Comparison of ENCODE assay signal across 17 cellular contexts in the genomic region with DNA sequence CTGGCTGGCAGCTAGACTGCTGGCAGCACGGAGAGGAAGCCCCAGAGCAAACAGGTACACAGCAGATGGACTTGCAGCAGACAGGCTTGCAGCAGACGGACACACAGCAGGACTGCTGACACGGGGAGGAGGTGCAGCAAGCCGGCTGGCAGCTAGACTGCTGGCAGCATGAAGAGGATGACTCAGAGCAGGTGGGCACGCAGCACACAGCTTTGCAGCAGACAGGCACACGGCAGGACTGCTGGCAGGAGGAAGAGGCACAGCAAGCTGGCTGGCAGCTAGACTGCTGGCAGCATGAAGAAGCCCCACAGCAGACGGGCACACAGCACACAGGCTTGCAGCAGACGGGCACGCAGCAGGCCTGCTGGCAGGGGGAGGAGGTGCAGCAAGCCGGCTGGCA. TPM values are rescaled to one million over a fixed set of nuclear protein-coding genes. Genes with fewer than 3 reads are reported as not detected.
DNase-seq lines count a peak whose midpoint lies in the region; ATAC-seq and TF ChIP-seq lines count a peak whose summit lies in the region.
"Had no signal": no experiment of that assay in that cellular context is flagged by ENCODE, and none has a peak within 500 bp of the region (broad histone marks: within the 10 kb centered on the region; RNA-seq: fewer than 3 reads in every experiment).

No MANE protein-coding gene starts in this region.

- H3K9me3 ChIP-seq in neuronal stem cell (replicated peaks in 1 of 2; ENCODE audit: control insufficient read depth in 2 of 2, insufficient read depth in 1 of 2, low read depth in 1 of 2, low read length in 2 of 2) = peaks cover 0 to 3% of the 10 kb centered on the region in 2 donors

- ATAC-seq in HG03439 (IDR thresholded peaks at IDR 0.05; ENCODE audit: unreplicated experiment) = no peak
- ATAC-seq: Right ventricle myocardium inferior had no signal

- H3K18ac ChIP-seq in neuronal stem cell (ENCODE audit: low read length) = peak overlapping the region; percentile 48

- H3K27me3 ChIP-seq in neuronal stem cell (ENCODE audit: control insufficient read depth in 3 of 3, insufficient read depth in 3 of 3, low read depth in 1 of 3, low read length in 3 of 3) = no peaks in the 10 kb centered on the region

- no peak overlapping the region for H3K27ac ChIP-seq in coronary artery
- H3K27ac ChIP-seq in neuronal stem cell (replicated peaks; ENCODE audit: low read length) = no peak overlapping the region
- H3K27ac ChIP-seq: 22Rv1, skin epidermis had no signal

- H3K23ac ChIP-seq in neuronal stem cell (ENCODE audit: low read depth, low read length, poor library complexity) = peak overlapping the region; percentile 1

- H4K91ac ChIP-seq in neuronal stem cell (ENCODE audit: low read depth, low read length, poor library complexity) = peak overlapping the region; percentile 31

- H2AK5ac ChIP-seq in neuronal stem cell (ENCODE audit: low read depth, low read length) = peak overlapping the region; percentile 77

- DNase-seq in DMS53 (lab: John Stamatoyannopoulos, UW) = peak; percentile 64
- no peak for DNase-seq in DMS53 treated with DMSO at 0.1 percent for 48 hours (lab: John Stamatoyannopoulos, UW; ENCODE audit: unreplicated experiment)
- DNase-seq in G401 (ENCODE audit: low spot score) = peak; percentile 35
- peak; percentile 57 for DNase-seq in coronary artery (ENCODE audit: low spot score)
- DNase-seq in neuronal stem cell (ENCODE audit: low spot score) = no peak
- DNase-seq in GM10248 (ENCODE audit: extremely low spot score) = no peak
- DNase-seq in NCI-H226 = no peak
- DNase-seq: erythroblast; IMR-90; NCI-H510A treated with DMSO at 0.1 percent for 48 hours; stimulated activated CD4-positive, alpha-beta T cell treated with anti-CD3 and anti-CD28 coated beads, Interleukin-4, amount 100 ng/mL, for 24 hours had no signal

- peak overlapping the region; percentile 81 for H2BK15ac ChIP-seq in neuronal stem cell (ENCODE audit: low read length)

- no peak overlapping the region for H2AFZ ChIP-seq in neuronal stem cell (ENCODE audit: low read length)

- H3K4me3 ChIP-seq in coronary artery = no peak overlapping the region
- peak overlapping the region in 1 of 2 donors; percentile 37 for H3K4me3 ChIP-seq in neuronal stem cell (ENCODE audit: low read length in 2 of 2)
- H3K4me3 ChIP-seq: lung, skin epidermis had no signal

- in situ Hi-C loops in G401 (cut with HindIII; ENCODE audit: low sequenced_read_pairs) = no loop called here

- WGBS in neuronal stem cell (ENCODE audit: extremely low coverage in 2 of 2, insufficient read length in 2 of 2, insufficient replicate concordance in 1 of 2), 2 donors = no CpG with 5 or more reads among the region's 10 CpGs

- CTCF ChIA-PET in GM10248 (lab: Yijun Ruan, JAX) = no interaction called here

- H3K4me1 ChIP-seq in neuronal stem cell (ENCODE audit: control insufficient read depth in 2 of 2, insufficient read depth in 1 of 2, low read depth in 1 of 2, low read length in 2 of 2) = peaks cover 21 to 22% of the 10 kb centered on the region in 2 donors

- no peak overlapping the region for H4K8ac ChIP-seq in neuronal stem cell (ENCODE audit: low read depth, low read length)

- H2BK120ac ChIP-seq in neuronal stem cell (ENCODE audit: low read depth, low read length) = no peak overlapping the region

- no peak for TF ChIP-seq CTCF in coronary artery (IDR thresholded peaks at IDR 0.05)
- no peak for TF ChIP-seq CTCF in GM10248 (IDR thresholded peaks at IDR 0.05; ENCODE audit: control extremely low read depth, extremely low read depth, low read depth, missing control alignments)

- H2BK12ac ChIP-seq in neuronal stem cell (ENCODE audit: low read length) = peak overlapping the region; percentile 16

- H3K9ac ChIP-seq in neuronal stem cell (ENCODE audit: low read depth, low read length, poor library complexity) = no peak overlapping the region

- H3K4me2 ChIP-seq in neuronal stem cell (ENCODE audit: insufficient read depth, low read length, poor library complexity, severe bottlenecking) = no peak overlapping the region

- no peak overlapping the region for H3K4ac ChIP-seq in neuronal stem cell (ENCODE audit: low read length)

- peak overlapping the region; percentile 49 for H3K14ac ChIP-seq in neuronal stem cell (ENCODE audit: low read length)

- peak overlapping the region; percentile 16 for H2BK5ac ChIP-seq in neuronal stem cell (ENCODE audit: low read length)

- no peaks in the 10 kb centered on the region for H3K79me1 ChIP-seq in neuronal stem cell (ENCODE audit: low read depth, low read length)

- POLR2A ChIA-PET in GM10248 (lab: Yijun Ruan, JAX) = no interaction called here

- no peaks in the 10 kb centered on the region for H3K36me3 ChIP-seq in neuronal stem cell (replicated peaks in 1 of 2; ENCODE audit: control insufficient read depth in 2 of 2, insufficient read depth in 2 of 2, low read length in 2 of 2)

RNA-seq across cellular contexts. Expression of gene KRTAP10-2, which starts 0.5 kb away (rescaled TPM):
- total RNA-seq in G401 (2014; rRNA removed; shearing (Covaris generic)) = not detected in 2 replicates
- polyA plus RNA-seq in neuronal stem cell (2013, experiment 1 of 2) = not detected
- not detected for polyA plus RNA-seq in neuronal stem cell (2013, experiment 2 of 2)
- total RNA-seq: H7, IMR-90, lung, Right ventricle myocardium inferior had no signal
- polyA plus RNA-seq: IMR-90, lung had no signal

RNA-seq across cellular contexts. Expression of gene KRTAP10-3, which starts 7.8 kb away (rescaled TPM):
- total RNA-seq in G401 (2014; rRNA removed; shearing (Covaris generic)) = not detected in 2 replicates
- not detected for polyA plus RNA-seq in neuronal stem cell (2013, experiment 1 of 2)
- polyA plus RNA-seq in neuronal stem cell (2013, experiment 2 of 2) = not detected
- total RNA-seq: H7, IMR-90, lung, Right ventricle myocardium inferior had no signal
- polyA plus RNA-seq: IMR-90, lung had no signal

RNA-seq across cellular contexts. Expression of gene KRTAP10-1, which starts 10.8 kb away (rescaled TPM):
- not detected in 2 replicates for total RNA-seq in G401 (2014; rRNA removed; shearing (Covaris generic))
- polyA plus RNA-seq in neuronal stem cell (2013, experiment 1 of 2) = not detected
- not detected for polyA plus RNA-seq in neuronal stem cell (2013, experiment 2 of 2)
- total RNA-seq: H7, IMR-90, lung, Right ventricle myocardium inferior had no signal
- polyA plus RNA-seq: IMR-90, lung had no signal

RNA-seq across cellular contexts. Expression of gene KRTAP10-4, which starts 22.7 kb away (rescaled TPM):
- total RNA-seq in G401 (2014; rRNA removed; shearing (Covaris generic)) = not detected in 2 replicates
- not detected for polyA plus RNA-seq in neuronal stem cell (2013, experiment 1 of 2)
- 0.01 TPM for polyA plus RNA-seq in neuronal stem cell (2013, experiment 2 of 2)
- total RNA-seq: H7, IMR-90, lung, Right ventricle myocardium inferior had no signal
- polyA plus RNA-seq: IMR-90, lung had no signal

RNA-seq across cellular contexts. Expression of gene KRTAP10-5, which starts 29.6 kb away (rescaled TPM):
- not detected in 2 replicates for total RNA-seq in G401 (2014; rRNA removed; shearing (Covaris generic))
- polyA plus RNA-seq in neuronal stem cell (2013, experiment 1 of 2) = not detected
- polyA plus RNA-seq in neuronal stem cell (2013, experiment 2 of 2) = not detected
- total RNA-seq: H7, IMR-90, lung, Right ventricle myocardium inferior had no signal
- polyA plus RNA-seq: IMR-90, lung had no signal

Comparison
In these comparisons a context has a peak if more than half of its experiments do, and no peak if none do; other contexts are left out.
1. DNase-seq: peak in DMS53 (single experiment), G401 (single experiment) and coronary artery (single experiment); none in DMS53 treated with DMSO at 0.1 percent for 48 hours (single experiment), neuronal stem cell (single experiment), GM10248 (single experiment) and NCI-H226 (single experiment).